ENCODE assay signal across 15 cellular contexts in genomic region chr4:158316264-158316663, GRCh38.
DNase-seq lines count a peak whose midpoint lies in the region; ATAC-seq and TF ChIP-seq lines count a peak whose summit lies in the region.
"Had no signal": no experiment of that assay in that cellular context is flagged by ENCODE, and none has a peak within 500 bp of the region (broad histone marks: within the 10 kb centered on the region; RNA-seq: fewer than 3 reads in every experiment).

No MANE protein-coding gene starts in this region.

- no peak overlapping the region for H4K8ac ChIP-seq in mesenchymal stem cell (ENCODE audit: low read length)

- H4K91ac ChIP-seq in mesenchymal stem cell (ENCODE audit: low read length), result no peak overlapping the region

- no peak for TF ChIP-seq CTCF in body of pancreas (IDR thresholded peaks at IDR 0.05)

- H3K27me3 ChIP-seq in mesenchymal stem cell (ENCODE audit: control insufficient read depth in 1 of 2, insufficient read depth in 1 of 2, low read length in 2 of 2) (no peaks in the 10 kb centered on the region), body of pancreas (no peaks in the 10 kb centered on the region)
- H3K27me3 ChIP-seq: BLaER1, foreskin keratinocyte had no signal

- H3K4me3 ChIP-seq in mesenchymal stem cell (ENCODE audit: insufficient read depth in 1 of 2, low read depth in 1 of 2, low read length in 2 of 2) (peak overlapping the region in 1 of 2 experiments; percentile 36), body of pancreas (no peak overlapping the region)
- H3K4me3 ChIP-seq: BLaER1 had no signal

- H3K9me3 ChIP-seq in mesenchymal stem cell (ENCODE audit: control insufficient read depth, low read length) (no peaks in the 10 kb centered on the region), body of pancreas (no peaks in the 10 kb centered on the region)
- H3K9me3 ChIP-seq: BLaER1 had no signal

- H3K4me2 ChIP-seq in mesenchymal stem cell (ENCODE audit: low read length, poor library complexity, severe bottlenecking), result no peak overlapping the region
- H3K4me2 ChIP-seq: BLaER1 had no signal

- WGBS in mesenchymal stem cell, result no CpG with 5 or more reads among the region's 1 CpG
- whole genome bisulfite sequencing in body of pancreas, 2 donors, result 64 to 71% methylated on average over 1 of the region's 1 CpG

- H3K27ac ChIP-seq in mesenchymal stem cell (ENCODE audit: low read length, poor library complexity, severe bottlenecking) (peak overlapping the region; percentile 6), body of pancreas (no peak overlapping the region)
- H3K27ac ChIP-seq: BLaER1, foreskin keratinocyte, parathyroid adenoma had no signal

- ATAC-seq in GM18858 (IDR thresholded peaks at IDR 0.05; ENCODE audit: unreplicated experiment) (peak; percentile 88), HG02642 (IDR thresholded peaks at IDR 0.05; ENCODE audit: poor library complexity, unreplicated experiment) (peak; percentile 63), body of pancreas (no peak), left ventricle myocardium superior (no peak)
- ATAC-seq: foreskin keratinocyte, left colon, Panc1 had no signal

- H2BK15ac ChIP-seq in mesenchymal stem cell (ENCODE audit: low read depth, poor library complexity, severe bottlenecking), result no peak overlapping the region

- H3K14ac ChIP-seq in mesenchymal stem cell (ENCODE audit: low read length in 2 of 2), result no peak overlapping the region

- peaks cover 6% of the 10 kb centered on the region for H3K4me1 ChIP-seq in mesenchymal stem cell (ENCODE audit: control insufficient read depth, insufficient read depth, low read depth, low read length)
- H3K4me1 ChIP-seq in body of pancreas, result peaks cover 8% of the 10 kb centered on the region
- H3K4me1 ChIP-seq: BLaER1, parathyroid adenoma had no signal

- H2BK12ac ChIP-seq in mesenchymal stem cell (ENCODE audit: low read length in 2 of 2), result no peak overlapping the region

- peak overlapping the region; percentile 87 for H3K9ac ChIP-seq in mesenchymal stem cell (ENCODE audit: low read length)
- H3K9ac ChIP-seq: BLaER1, parathyroid adenoma had no signal

- no peaks in the 10 kb centered on the region for H3K79me1 ChIP-seq in mesenchymal stem cell (replicated peaks; ENCODE audit: low read length, poor library complexity, severe bottlenecking)

- H3K23ac ChIP-seq in mesenchymal stem cell (ENCODE audit: low read length in 2 of 2), result no peak overlapping the region

- intact Hi-C loops in body of pancreas (cut with DNase I) (no loop called here), left ventricle myocardium superior (cut with micrococcal nuclease) (no loop called here)

- no peak overlapping the region for H2AK5ac ChIP-seq in mesenchymal stem cell (ENCODE audit: low read length, severe bottlenecking)

- no peak overlapping the region for H2BK5ac ChIP-seq in mesenchymal stem cell (ENCODE audit: low read depth, low read length, poor library complexity, severe bottlenecking)

- H3K18ac ChIP-seq in mesenchymal stem cell (ENCODE audit: low read depth in 1 of 2, low read length in 2 of 2), result no peak overlapping the region

- H2AFZ ChIP-seq in mesenchymal stem cell (ENCODE audit: low read depth, low read length), result no peak overlapping the region
- H2AFZ ChIP-seq: parathyroid adenoma had no signal

- no peak for TF ChIP-seq POLR2A in body of pancreas (IDR thresholded peaks at IDR 0.05)

- H2BK120ac ChIP-seq in mesenchymal stem cell (ENCODE audit: low read depth, low read length), result no peak overlapping the region

- H3K4ac ChIP-seq in mesenchymal stem cell (ENCODE audit: low read depth in 1 of 2, low read length in 2 of 2), result no peak overlapping the region

- H3K36me3 ChIP-seq in mesenchymal stem cell (ENCODE audit: control insufficient read depth in 1 of 2, insufficient read depth in 2 of 2, low read depth in 1 of 2, low read length in 2 of 2), result no peaks in the 10 kb centered on the region
- no peaks in the 10 kb centered on the region for H3K36me3 ChIP-seq in body of pancreas (replicated peaks in 1 of 2; ENCODE audit: insufficient read depth in 1 of 2, low read depth in 2 of 2)
- H3K36me3 ChIP-seq: BLaER1 had no signal

- DNase-seq in M059J (ENCODE audit: low read depth) (peak; percentile 23), mesenchymal stem cell (no peak), body of pancreas (no peak), NCI-H2081 (lab: John Stamatoyannopoulos, UW) (no peak), NCI-H1694 treated with DMSO at 0.1 percent for 48 hours (lab: John Stamatoyannopoulos, UW) (no peak), left ventricle myocardium superior (no peak)
- DNase-seq: caudate nucleus, foreskin keratinocyte, GDM1, left colon had no signal

Comparison
In these comparisons a context has a peak if more than half of its experiments do, and no peak if none do; other contexts are left out.
1. ATAC-seq: peak in GM18858 (single experiment) and HG02642 (single experiment); none in body of pancreas (single experiment) and left ventricle myocardium superior (single experiment).